1 cellular context compared by ENCODE assay signal in the genomic region with DNA sequence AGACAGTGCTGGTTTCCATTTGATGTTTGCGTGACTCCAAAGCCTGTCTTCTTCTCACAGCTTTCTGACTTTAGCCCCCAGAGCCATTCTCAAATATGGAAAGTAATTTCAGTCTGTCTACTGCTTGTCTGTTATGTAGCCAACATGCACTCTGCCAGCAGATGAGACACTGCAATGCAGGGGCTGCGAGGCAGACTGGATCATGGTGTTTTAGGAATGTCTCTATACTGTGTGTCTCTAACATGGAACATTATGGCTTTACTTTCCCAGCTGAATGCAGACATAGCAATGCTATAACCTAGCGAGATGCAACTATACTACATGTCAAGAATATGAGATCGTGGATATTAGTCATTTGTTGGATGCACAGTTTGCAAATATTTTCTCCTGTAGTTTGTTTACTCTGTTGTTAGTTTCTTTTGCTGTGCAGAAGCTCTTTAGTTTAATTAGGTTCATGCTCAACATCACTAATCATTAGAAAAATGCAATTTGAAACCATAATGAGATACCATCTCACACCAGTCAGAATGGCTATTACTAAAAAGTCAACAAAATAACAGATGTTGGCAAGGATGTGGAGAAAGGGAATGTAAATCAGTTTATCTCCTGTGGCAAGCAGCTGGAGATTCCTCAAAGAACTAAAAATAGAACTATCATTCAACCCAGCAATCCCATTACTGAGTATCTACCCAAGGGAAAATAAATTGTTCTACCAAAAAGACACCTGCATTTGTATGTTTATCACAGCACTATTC.
TF ChIP-seq lines count a peak whose summit lies in the region.

No MANE protein-coding gene starts in this region.

TF ChIP-seq in IMR-90, 13 proteins besides CTCF, POLR2A, EP300 and RAD21 (continued from another document):
- TF ChIP-seq USF2 (IDR thresholded peaks at IDR 0.05; ENCODE audit: low read depth, low read length) (no peak), SMC3 (IDR thresholded peaks at IDR 0.05; ENCODE audit: low read depth, low read length) (no peak), NFE2L2 (IDR thresholded peaks at IDR 0.05; ENCODE audit: low read depth, low read length) (no peak), FOS (IDR thresholded peaks at IDR 0.05; ENCODE audit: low read depth, low read length) (no peak)
- TF ChIP-seq, protein P1, sequence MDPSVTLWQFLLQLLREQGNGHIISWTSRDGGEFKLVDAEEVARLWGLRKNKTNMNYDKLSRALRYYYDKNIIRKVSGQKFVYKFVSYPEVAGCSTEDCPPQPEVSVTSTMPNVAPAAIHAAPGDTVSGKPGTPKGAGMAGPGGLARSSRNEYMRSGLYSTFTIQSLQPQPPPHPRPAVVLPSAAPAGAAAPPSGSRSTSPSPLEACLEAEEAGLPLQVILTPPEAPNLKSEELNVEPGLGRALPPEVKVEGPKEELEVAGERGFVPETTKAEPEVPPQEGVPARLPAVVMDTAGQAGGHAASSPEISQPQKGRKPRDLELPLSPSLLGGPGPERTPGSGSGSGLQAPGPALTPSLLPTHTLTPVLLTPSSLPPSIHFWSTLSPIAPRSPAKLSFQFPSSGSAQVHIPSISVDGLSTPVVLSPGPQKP (IDR thresholded peaks at IDR 0.05; ENCODE audit: borderline replicate concordance, low read depth, low read length) = no peak
